In genomic region chrX:155577682-155578081, GRCh38 we compare ENCODE assay signal across 1 cellular context.
TF ChIP-seq lines count a peak whose summit lies in the region.

No MANE protein-coding gene starts in this region.

TF ChIP-seq in GM12878, 131 proteins besides CTCF, POLR2A, EP300 and RAD21 (continued from another document):
- TF ChIP-seq RELA (IDR thresholded peaks at IDR 0.05; ENCODE audit: borderline replicate concordance, partially characterized antibody) (no peak), PAX5 (IDR thresholded peaks at IDR 0.05; ENCODE audit: borderline replicate concordance, low read depth, low read length) (no peak), ZZZ3 (IDR thresholded peaks at IDR 0.05; ENCODE audit: control insufficient read depth, insufficient read length, low read depth) (no peak), TCF7 (IDR thresholded peaks at IDR 0.05; ENCODE audit: borderline replicate concordance) (no peak), SUZ12 (IDR thresholded peaks at IDR 0.05; ENCODE audit: unreplicated experiment) (no peak), CHD1 (IDR thresholded peaks at IDR 0.05; ENCODE audit: low read depth, low read length) (no peak), ATF7 (IDR thresholded peaks at IDR 0.05; ENCODE audit: low read depth) (no peak), SMAD1 (IDR thresholded peaks at IDR 0.05; ENCODE audit: low read depth, partially characterized antibody) (no peak), NRF1 (conservative IDR thresholded peaks at IDR 0.05; ENCODE audit: low read depth, low read length) (no peak), KAT2A (conservative IDR thresholded peaks at IDR 0.05; ENCODE audit: control insufficient read depth, low read depth, low read length) (no peak), RBBP5 (conservative IDR thresholded peaks at IDR 0.05) (no peak)
TF ChIP-seq in GM12878: peak in this region for 0.
